Comparison of ENCODE assay signal across 1 cellular context in the genomic region with DNA sequence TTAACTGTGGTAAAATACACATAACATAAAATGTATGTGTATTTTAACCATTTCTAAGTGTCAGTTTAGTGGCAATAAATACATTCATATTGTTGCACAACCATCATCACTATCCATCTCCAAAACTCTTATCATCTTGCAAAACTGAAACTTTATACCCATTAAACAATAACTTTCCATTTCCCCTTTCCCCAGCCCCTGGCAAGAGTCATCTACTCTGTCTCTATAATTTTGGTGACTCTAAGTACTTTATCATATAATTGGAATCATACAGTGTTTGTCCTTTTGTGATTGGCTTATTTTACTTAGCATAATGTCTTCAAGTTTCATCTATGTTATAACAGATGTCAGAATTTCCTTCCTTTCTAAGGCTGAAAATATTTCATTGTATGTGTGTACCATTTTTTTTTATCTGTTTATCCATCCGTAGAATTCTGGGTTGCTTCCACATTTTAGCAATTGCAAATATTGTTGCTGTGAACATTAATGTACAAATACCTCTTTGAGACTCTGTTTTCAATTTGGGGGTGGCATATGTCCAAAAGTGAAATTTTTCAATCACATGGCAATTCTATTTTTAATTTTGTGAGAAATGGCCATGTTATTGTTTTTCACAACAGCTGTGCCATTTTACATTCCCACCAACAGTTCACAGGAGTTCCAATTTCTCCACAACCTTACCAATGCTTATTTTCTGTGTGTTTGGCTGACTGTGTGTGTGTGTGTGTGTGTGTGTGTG.
TF ChIP-seq lines count a peak whose summit lies in the region.

No MANE protein-coding gene starts in this region.

TF ChIP-seq in SK-N-SH treated with all-trans-retinoic acid at 6 μM for 48 hours, 23 proteins besides CTCF, POLR2A, EP300 and RAD21 (continued from another document):
- no peak for TF ChIP-seq RARB (CRISPR knock-in tag; IDR thresholded peaks at IDR 0.05)
- TF ChIP-seq GLIS3 (CRISPR knock-in tag; IDR thresholded peaks at IDR 0.05) = no peak
- no peak for TF ChIP-seq ISL1 (CRISPR knock-in tag; IDR thresholded peaks at IDR 0.05)
- no peak for TF ChIP-seq PPARA (CRISPR knock-in tag; IDR thresholded peaks at IDR 0.05; ENCODE audit: borderline replicate concordance)
- TF ChIP-seq ZFP30 (CRISPR knock-in tag; IDR thresholded peaks at IDR 0.05) = no peak
- TF ChIP-seq, protein P1, sequence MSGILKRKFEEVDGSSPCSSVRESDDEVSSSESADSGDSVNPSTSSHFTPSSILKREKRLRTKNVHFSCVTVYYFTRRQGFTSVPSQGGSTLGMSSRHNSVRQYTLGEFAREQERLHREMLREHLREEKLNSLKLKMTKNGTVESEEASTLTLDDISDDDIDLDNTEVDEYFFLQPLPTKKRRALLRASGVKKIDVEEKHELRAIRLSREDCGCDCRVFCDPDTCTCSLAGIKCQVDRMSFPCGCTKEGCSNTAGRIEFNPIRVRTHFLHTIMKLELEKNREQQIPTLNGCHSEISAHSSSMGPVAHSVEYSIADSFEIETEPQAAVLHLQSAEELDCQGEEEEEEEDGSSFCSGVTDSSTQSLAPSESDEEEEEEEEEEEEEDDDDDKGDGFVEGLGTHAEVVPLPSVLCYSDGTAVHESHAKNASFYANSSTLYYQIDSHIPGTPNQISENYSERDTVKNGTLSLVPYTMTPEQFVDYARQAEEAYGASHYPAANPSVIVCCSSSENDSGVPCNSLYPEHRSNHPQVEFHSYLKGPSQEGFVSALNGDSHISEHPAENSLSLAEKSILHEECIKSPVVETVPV (CRISPR knock-in tag; IDR thresholded peaks at IDR 0.05) = no peak
- TF ChIP-seq CSDC2 (CRISPR knock-in tag; IDR thresholded peaks at IDR 0.05) = no peak
TF ChIP-seq in SK-N-SH treated with all-trans-retinoic acid at 6 μM for 48 hours: peak in this region for 0.
